23 cellular contexts compared by ENCODE assay signal in the genomic region with DNA sequence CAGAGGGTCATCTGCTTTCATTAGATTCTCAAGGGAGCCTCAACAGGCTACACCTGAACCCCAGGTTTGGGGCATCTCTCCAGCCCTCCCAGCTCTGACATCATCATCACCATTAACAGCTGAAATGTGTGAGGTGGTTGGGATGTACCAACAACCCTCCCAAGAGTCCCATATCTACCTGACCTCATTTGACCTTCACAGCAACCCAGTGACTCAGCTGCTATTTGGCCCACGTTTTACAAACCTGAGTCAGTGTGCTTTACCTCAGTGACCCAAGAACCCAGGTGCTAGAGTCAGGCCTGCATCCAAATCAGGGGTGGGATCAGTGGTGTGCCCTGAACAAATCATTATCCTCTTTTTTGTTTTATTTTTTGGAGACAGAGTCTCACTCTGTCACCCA. TPM values are rescaled to one million over a fixed set of nuclear protein-coding genes. Genes with fewer than 3 reads are reported as not detected.
A peak's percentile ranks its signal among the peaks of the same experiment; 100 is the strongest.
DNase-seq lines count a peak whose midpoint lies in the region; ATAC-seq and TF ChIP-seq lines count a peak whose summit lies in the region.
"Had no signal": no experiment of that assay in that cellular context is flagged by ENCODE, and none has a peak within 500 bp of the region (broad histone marks: within the 10 kb centered on the region; RNA-seq: fewer than 3 reads in every experiment).

No MANE protein-coding gene starts in this region.

- no peak for TF ChIP-seq CTCF in fibroblast of mammary gland (conservative IDR thresholded peaks at IDR 0.05; ENCODE audit: control insufficient read depth, insufficient read depth, low read depth, low read length)

- ATAC-seq in Right ventricle myocardium superior (ENCODE audit: poor library complexity) = peak; percentile 29
- ATAC-seq in stimulated activated naive B cell treated with anti-CD40 and anti-IgM and Interleukin-4, amounts not matched to agents 10 μg/mL and 1 μg/mL and 100 μg/mL, for 72 hours (replicated peaks) = peak in 1 of 2 donors; percentile 11
- ATAC-seq: T-cell had no signal

- no peak overlapping the region for H3K4me3 ChIP-seq in fibroblast of mammary gland (ENCODE audit: control insufficient read depth, low read depth, low read length)
- H3K4me3 ChIP-seq: ascending aorta, coronary artery, heart right ventricle, right lobe of liver, testis had no signal

- peaks cover 0 to 4% of the 10 kb centered on the region in 2 donors for H3K27me3 Mint-ChIP-seq in stimulated activated naive B cell treated with anti-CD40 and anti-IgM and Interleukin-4, amounts not matched to agents 10 μg/mL and 1 μg/mL and 100 μg/mL, for 72 hours

- no peak overlapping the region for H3K4me3 Mint-ChIP-seq in stimulated activated naive B cell treated with anti-CD40 and anti-IgM and Interleukin-4, amounts not matched to agents 10 μg/mL and 1 μg/mL and 100 μg/mL, for 72 hours
- H3K4me3 Mint-ChIP-seq: T-cell had no signal

- no peak for DNase-seq in Right ventricle myocardium superior
- no peak for DNase-seq in cardiac septum (ENCODE audit: low spot score)
- peak; percentile 21 for DNase-seq in RPMI7951 (ENCODE audit: low read depth)
- peak; percentile 54 for DNase-seq in fibroblast of mammary gland (ENCODE audit: low read depth)
- DNase-seq in stimulated activated naive B cell treated with anti-CD40 and anti-IgM and Interleukin-4, amounts not matched to agents 10 μg/mL and 1 μg/mL and 100 μg/mL, for 72 hours = no peak
- DNase-seq in cortex of kidney (lab: John Stamatoyannopoulos, UW) = no peak
- no peak for DNase-seq in islet precursor cell
- no peak for DNase-seq in NCI-H2081 (lab: John Stamatoyannopoulos, UW)
- DNase-seq: activated CD8-positive, alpha-beta memory T cell treated with anti-CD3 and anti-CD28 coated beads for 24 hours; Caco-2; GOT3; kidney; NCI-H2029 treated with DMSO at 0.1 percent for 48 hours; NCI-H69; nucleus accumbens; stimulated activated CD4-positive, alpha-beta T cell treated with anti-CD3 and anti-CD28 coated beads, Interleukin-1b, Interleukin-23, amount 100 ng/mL, for 48 hours had no signal

- peaks cover 3 to 4% of the 10 kb centered on the region in 2 donors for H3K9me3 Mint-ChIP-seq in stimulated activated naive B cell treated with anti-CD40 and anti-IgM and Interleukin-4, amounts not matched to agents 10 μg/mL and 1 μg/mL and 100 μg/mL, for 72 hours
- H3K9me3 Mint-ChIP-seq: activated T-helper 2 cell treated with anti-CD3 and anti-CD28 coated beads, Interferon-gamma antibody, Interleukin-2, Interleukin-4, amounts not matched to agents 10 μg/mL and 5 μg/mL and 100 μg/mL, durations not matched to agents 14 hours and 24 hours and 36 hours had no signal

- H3K4me1 Mint-ChIP-seq in stimulated activated naive B cell treated with anti-CD40 and anti-IgM and Interleukin-4, amounts not matched to agents 10 μg/mL and 1 μg/mL and 100 μg/mL, for 72 hours = peaks cover 11 to 34% of the 10 kb centered on the region in 2 donors
- H3K4me1 Mint-ChIP-seq: T-cell had no signal

- H3K27ac Mint-ChIP-seq in stimulated activated naive B cell treated with anti-CD40 and anti-IgM and Interleukin-4, amounts not matched to agents 10 μg/mL and 1 μg/mL and 100 μg/mL, for 72 hours = peak overlapping the region; percentile 97
- H3K27ac Mint-ChIP-seq: activated T-helper 2 cell treated with anti-CD3 and anti-CD28 coated beads, Interferon-gamma antibody, Interleukin-2, Interleukin-4, amounts not matched to agents 10 μg/mL and 5 μg/mL and 100 μg/mL, durations not matched to agents 14 hours and 24 hours and 36 hours; T-cell had no signal

- intact Hi-C loops in Right ventricle myocardium superior (cut with DNase I) (no loop called here), cardiac septum (cut with DNase I) (no loop called here)

- peaks cover 4 to 6% of the 10 kb centered on the region in 2 donors for H3K36me3 Mint-ChIP-seq in stimulated activated naive B cell treated with anti-CD40 and anti-IgM and Interleukin-4, amounts not matched to agents 10 μg/mL and 1 μg/mL and 100 μg/mL, for 72 hours
- H3K36me3 Mint-ChIP-seq: T-cell had no signal

RNA-seq across cellular contexts. Expression of a gene that starts 53.3 kb away (rescaled TPM):
- 268 TPM for total RNA-seq in Right ventricle myocardium superior
- 180 TPM for total RNA-seq in cardiac septum
- total RNA-seq in RPMI7951 (2014; rRNA removed; shearing (Covaris generic)) = 7.0 and 14.9 TPM in 2 replicates
- total RNA-seq: activated T-helper 2 cell treated with anti-CD3 and anti-CD28 coated beads, Interferon-gamma antibody, Interleukin-2, Interleukin-4, amounts not matched to agents 10 μg/mL and 5 μg/mL and 100 μg/mL, durations not matched to agents 14 hours and 24 hours and 36 hours had no signal

Comparison
In these comparisons a context has a peak if more than half of its experiments do, and no peak if none do; other contexts are left out.
1. DNase-seq: peak in RPMI7951 (single experiment) and fibroblast of mammary gland (single experiment); none in Right ventricle myocardium superior (single experiment), cardiac septum (single experiment), stimulated activated naive B cell treated with anti-CD40 and anti-IgM and Interleukin-4, amounts not matched to agents 10 μg/mL and 1 μg/mL and 100 μg/mL, for 72 hours (single experiment), cortex of kidney (single experiment), islet precursor cell (single experiment) and NCI-H2081 (0 of 2).
2. RNA of a gene that starts 53.3 kb away (total RNA-seq): 268 TPM in Right ventricle myocardium superior (single experiment) and 180 TPM in cardiac septum (single experiment); 7.0 to 14.9 TPM in RPMI7951; every median in the first group is over 10 times any median in the second.